8 cellular contexts compared by ENCODE assay signal in the genomic region with DNA sequence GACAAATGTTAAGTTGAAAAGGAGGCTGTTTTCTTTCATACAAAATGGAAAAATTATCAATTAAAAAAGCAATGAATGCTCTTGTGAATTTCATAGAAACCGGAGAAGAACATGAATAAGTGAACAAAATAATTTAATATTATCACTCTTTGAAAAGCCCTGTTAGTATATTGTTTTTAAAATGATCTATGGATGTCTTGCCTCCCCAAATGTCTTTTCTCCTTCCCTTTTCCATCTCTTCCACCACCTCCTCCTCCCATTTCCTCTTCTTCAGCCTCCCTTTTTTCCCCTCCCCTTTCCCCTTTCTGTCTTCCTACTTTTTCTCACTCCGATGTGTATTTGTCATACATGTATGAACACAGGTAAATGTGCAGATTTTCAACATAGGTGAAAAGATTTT.
"Had no signal": no experiment of that assay in that cellular context is flagged by ENCODE, and none has a peak within 500 bp of the region (broad histone marks: within the 10 kb centered on the region; RNA-seq: fewer than 3 reads in every experiment).

No MANE protein-coding gene starts in this region.

- H3K4me3 Mint-ChIP-seq: IgD-negative memory B cell had no signal

- H3K27ac Mint-ChIP-seq: IgD-negative memory B cell had no signal

- DNase-seq: IMR-90, KBM-7, KG1 had no signal

- H3K9ac ChIP-seq: KMS-11 had no signal

- H3K27me3 Mint-ChIP-seq: IgD-negative memory B cell had no signal

- H3K4me1 Mint-ChIP-seq: IgD-negative memory B cell had no signal

- H3K4me2 ChIP-seq: KMS-11 had no signal

- FAIRE-seq: HTR-8/SVneo, K562 had no signal

- H3K36me3 Mint-ChIP-seq: IgD-negative memory B cell had no signal

- H3K27ac ChIP-seq: HL-60, KMS-11 had no signal

- H3K4me3 ChIP-seq: K562 had no signal

- ATAC-seq: K562 had no signal
